Comparison of ENCODE assay signal across 7 cellular contexts in the genomic region with DNA sequence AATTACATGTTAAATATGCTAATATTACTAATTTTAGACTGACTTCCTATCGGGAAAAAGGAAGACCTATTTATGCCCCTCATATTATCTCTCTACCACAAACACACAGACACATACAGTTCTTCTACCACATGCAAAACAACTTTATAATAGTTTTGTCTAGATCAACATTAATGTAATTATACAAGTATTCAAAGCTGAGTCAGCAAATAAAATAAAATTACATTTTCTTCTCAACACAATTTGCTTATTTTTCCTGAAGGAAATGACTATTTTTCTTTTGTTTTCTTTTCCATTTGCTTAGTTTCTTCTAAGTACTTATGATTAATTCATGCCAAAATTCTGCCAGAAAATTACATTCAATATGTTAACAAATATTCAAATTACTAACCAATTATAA.
"Had no signal": no experiment of that assay in that cellular context is flagged by ENCODE, and none has a peak within 500 bp of the region (broad histone marks: within the 10 kb centered on the region; RNA-seq: fewer than 3 reads in every experiment).

No MANE protein-coding gene starts in this region.

- DNase-seq: H7, HFFc6, KG1 had no signal

- H3K9me3 ChIP-seq: HAP-1 had no signal

- H2AFZ ChIP-seq: GM23338 had no signal

- H3K4me3 ChIP-seq: GM23338, HAP-1 had no signal

- H3K4me2 ChIP-seq: GM23338 had no signal

- H3K36me3 ChIP-seq: HAP-1 had no signal

- H3K27ac ChIP-seq: HL-60 had no signal

- H3K4me1 ChIP-seq: HAP-1 had no signal

- ATAC-seq: GM23338, HCT116 had no signal
